In genomic region chr12:52044284-52044983, GRCh38 we compare ENCODE assay signal across 9 cellular contexts. TPM values are rescaled to one million over a fixed set of nuclear protein-coding genes. Genes with fewer than 3 reads are reported as not detected.
DNase-seq lines count a peak whose midpoint lies in the region; ATAC-seq and TF ChIP-seq lines count a peak whose summit lies in the region.
"Had no signal": no experiment of that assay in that cellular context is flagged by ENCODE, and none has a peak within 500 bp of the region (broad histone marks: within the 10 kb centered on the region; RNA-seq: fewer than 3 reads in every experiment).

No MANE protein-coding gene starts in this region.

- no peaks in the 10 kb centered on the region for H3K27me3 ChIP-seq in esophagus (ENCODE audit: control insufficient read depth in 1 of 2, insufficient read depth in 2 of 2, low read length in 2 of 2)
- peaks cover 10% of the 10 kb centered on the region for H3K27me3 ChIP-seq in H7 (ENCODE audit: control insufficient read depth, insufficient read depth, low read length)

- DNase-seq in NCI-H226 = peak; percentile 83
- DNase-seq in midbrain (lab: John Stamatoyannopoulos, UW) = peak; percentile 74
- DNase-seq in superior temporal gyrus (ENCODE audit: extremely low spot score) = peak; percentile 62
- DNase-seq in erythroblast (lab: John Stamatoyannopoulos, UW) = no peak
- DNase-seq in H7 = no peak
- DNase-seq: NCI-H1436 treated with DMSO at 0.1 percent for 48 hours had no signal

- peak overlapping the region; percentile 73 to 85 for H3K27ac ChIP-seq in esophagus (ENCODE audit: low read depth in 2 of 2, low read length in 1 of 2)

- H3K4me3 ChIP-seq in esophagus (ENCODE audit: low read depth in 1 of 2, low read length in 2 of 2) (no peak overlapping the region), H7 (ENCODE audit: insufficient read depth, low read depth, low read length) (no peak overlapping the region)

- 34 to 47% methylated on average over 18 of the region's 18 CpGs for WGBS in esophagus, 2 donors

- H3K36me3 ChIP-seq in esophagus (ENCODE audit: control insufficient read depth in 2 of 2, insufficient read depth in 2 of 2, low read length in 1 of 2) = peaks cover 0 to 3% of the 10 kb centered on the region in 2 donors
- H3K36me3 ChIP-seq in H7 (replicated peaks; ENCODE audit: control insufficient read depth, insufficient read depth, low read length) = peaks cover 3% of the 10 kb centered on the region

- no peak for TF ChIP-seq POLR2A in erythroblast (IDR thresholded peaks at IDR 0.05; ENCODE audit: low read length)

- peaks cover 9% of the 10 kb centered on the region in 2 donors for H3K4me1 ChIP-seq in esophagus (ENCODE audit: control insufficient read depth in 2 of 2, insufficient read depth in 2 of 2, low read length in 1 of 2)

- no peaks in the 10 kb centered on the region for H3K9me3 ChIP-seq in esophagus (ENCODE audit: control insufficient read depth in 2 of 2, insufficient read depth in 1 of 2, low read depth in 1 of 2, low read length in 1 of 2)

- ATAC-seq in HG02588 (IDR thresholded peaks at IDR 0.05; ENCODE audit: unreplicated experiment) = no peak
- ATAC-seq in GM21447 (IDR thresholded peaks at IDR 0.05; ENCODE audit: unreplicated experiment) = no peak

RNA-seq across cellular contexts. Expression of gene NR4A1, which starts 6.8 kb away (rescaled TPM):
- polyA plus RNA-seq in esophagus = 10 to 100 TPM in 1 of 2 donors, 1 to 10 TPM in 1; 6.3 to 10.6 TPM
- 11.8 and 29.6 TPM in 2 replicates for total RNA-seq in H7 (2014; rRNA removed; shearing (Covaris generic))

RNA-seq across cellular contexts. Expression of gene ATG101, which starts 25.3 kb away (rescaled TPM):
- 10 to 100 TPM; 16.3 to 43.0 TPM for polyA plus RNA-seq in esophagus
- 67.3 and 75.7 TPM in 2 replicates for total RNA-seq in H7 (2014; rRNA removed; shearing (Covaris generic))

RNA-seq across cellular contexts. Expression of gene SMIM41, which starts 35.1 kb away (rescaled TPM):
- under 1 TPM; 0.18 to 0.22 TPM for polyA plus RNA-seq in esophagus
- not detected in 2 replicates for total RNA-seq in H7 (2014; rRNA removed; shearing (Covaris generic))

RNA-seq across cellular contexts. Expression of gene TAMALIN, which starts 37.7 kb away (rescaled TPM):
- polyA plus RNA-seq in esophagus = 1 to 10 TPM; 6.1 to 7.4 TPM
- 2.2 and 3.6 TPM in 2 replicates for total RNA-seq in H7 (2014; rRNA removed; shearing (Covaris generic))

Comparison
In these comparisons a context has a peak if more than half of its experiments do, and no peak if none do; other contexts are left out.
1. DNase-seq: peak in NCI-H226 (single experiment), midbrain (single experiment) and superior temporal gyrus (single experiment); none in erythroblast (0 of 2) and H7 (single experiment).